In the genomic region with DNA sequence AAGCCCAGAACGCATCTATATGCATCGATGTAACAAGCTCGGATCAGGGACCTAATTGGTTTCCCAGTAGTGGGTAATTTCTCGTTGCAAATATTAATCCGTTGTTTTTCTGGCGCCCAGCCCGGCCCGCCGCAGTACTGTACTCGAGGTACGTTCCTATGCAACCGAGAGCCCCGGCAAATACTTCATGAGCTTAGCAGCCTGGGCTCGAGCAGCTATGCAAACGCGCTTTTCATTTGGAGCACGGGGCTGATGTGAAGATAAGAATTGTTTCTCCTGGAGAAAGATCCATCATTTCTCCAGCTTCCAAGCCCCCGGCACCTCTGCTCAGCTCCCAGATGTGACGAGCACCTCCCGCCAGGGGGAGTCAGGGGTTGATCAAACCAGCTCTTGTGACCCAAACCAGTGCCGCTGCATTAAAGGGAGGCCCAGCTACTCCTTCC, we compare ENCODE assay signal across 1 cellular context.
TF ChIP-seq lines count a peak whose summit lies in the region.

No MANE protein-coding gene starts in this region.

TF ChIP-seq in GM23338, 12 proteins besides CTCF, POLR2A, EP300 and RAD21 (continued from another document):
- TF ChIP-seq ZNF462 (CRISPR knock-in tag; IDR thresholded peaks at IDR 0.05) (no peak), STAT1 (IDR thresholded peaks at IDR 0.05; ENCODE audit: unreplicated experiment) (no peak)
TF ChIP-seq in GM23338: peak in this region for 0.
